In genomic region chrX:10190367-10190766, GRCh38 we compare ENCODE assay signal across 9 cellular contexts. TPM values are rescaled to one million over a fixed set of nuclear protein-coding genes. Genes with fewer than 3 reads are reported as not detected.
DNase-seq lines count a peak whose midpoint lies in the region; ATAC-seq and TF ChIP-seq lines count a peak whose summit lies in the region.
"Had no signal": no experiment of that assay in that cellular context is flagged by ENCODE, and none has a peak within 500 bp of the region (broad histone marks: within the 10 kb centered on the region; RNA-seq: fewer than 3 reads in every experiment).

No MANE protein-coding gene starts in this region.

- peak overlapping the region in 1 of 5 experiments; percentile 41 for H3K27ac Mint-ChIP-seq in brain
- H3K27ac Mint-ChIP-seq in activated naive CD8-positive, alpha-beta T cell treated with anti-CD3 and anti-CD28 coated beads, Interleukin-2, amount 50 U/mL, for 24 hours, result no peak overlapping the region
- H3K27ac Mint-ChIP-seq in activated CD4-positive, alpha-beta T cell treated with anti-CD3 and anti-CD28 coated beads, Interleukin-2, amount 10 ng/mL, durations not matched to agents 24 days and 14 days, result no peak overlapping the region

- peaks cover 13% of the 10 kb centered on the region for H3K4me1 Mint-ChIP-seq in brain
- peaks cover 4% of the 10 kb centered on the region for H3K4me1 Mint-ChIP-seq in activated naive CD8-positive, alpha-beta T cell treated with anti-CD3 and anti-CD28 coated beads, Interleukin-2, amount 50 U/mL, for 24 hours
- H3K4me1 Mint-ChIP-seq in activated CD4-positive, alpha-beta T cell treated with anti-CD3 and anti-CD28 coated beads, Interleukin-2, amount 10 ng/mL, durations not matched to agents 24 days and 14 days, result peaks cover 2% of the 10 kb centered on the region

- DNase-seq in Daoy (ENCODE audit: low read depth) (peak; percentile 66), NCI-H748 (lab: John Stamatoyannopoulos, UW; ENCODE audit: unreplicated experiment) (peak; percentile 85), kidney epithelial cell (ENCODE audit: low read depth) (no peak)
- no peak for DNase-seq in activated naive CD8-positive, alpha-beta T cell treated with anti-CD3 and anti-CD28 coated beads, Interleukin-2, amount 50 U/mL, for 24 hours
- no peak for DNase-seq in activated CD4-positive, alpha-beta T cell treated with anti-CD3 and anti-CD28 coated beads, Interleukin-2, amount 10 ng/mL, durations not matched to agents 24 days and 14 days

- H3K4me3 ChIP-seq in kidney epithelial cell (ENCODE audit: low read depth, low read length), result no peak overlapping the region
- H3K4me3 ChIP-seq: SK-N-MC had no signal

- no peaks in the 10 kb centered on the region for H3K36me3 ChIP-seq in kidney epithelial cell (ENCODE audit: control insufficient read depth, insufficient read depth, low read length)

- H3K4me3 Mint-ChIP-seq in brain, result no peak overlapping the region
- no peak overlapping the region for H3K4me3 Mint-ChIP-seq in activated naive CD8-positive, alpha-beta T cell treated with anti-CD3 and anti-CD28 coated beads, Interleukin-2, amount 50 U/mL, for 24 hours
- no peak overlapping the region for H3K4me3 Mint-ChIP-seq in activated CD4-positive, alpha-beta T cell treated with anti-CD3 and anti-CD28 coated beads, Interleukin-2, amount 10 ng/mL, durations not matched to agents 24 days and 14 days

- ATAC-seq in HG03280 (IDR thresholded peaks at IDR 0.05; ENCODE audit: unreplicated experiment) (peak; percentile 64), GM19023 (IDR thresholded peaks at IDR 0.05; ENCODE audit: unreplicated experiment) (no peak)
- no peak for ATAC-seq in activated naive CD8-positive, alpha-beta T cell treated with anti-CD3 and anti-CD28 coated beads, Interleukin-2, amount 50 U/mL, for 24 hours

- peaks cover 11% of the 10 kb centered on the region for H3K27me3 Mint-ChIP-seq in brain
- peaks cover 2% of the 10 kb centered on the region for H3K27me3 Mint-ChIP-seq in activated naive CD8-positive, alpha-beta T cell treated with anti-CD3 and anti-CD28 coated beads, Interleukin-2, amount 50 U/mL, for 24 hours
- H3K27me3 Mint-ChIP-seq in activated CD4-positive, alpha-beta T cell treated with anti-CD3 and anti-CD28 coated beads, Interleukin-2, amount 10 ng/mL, durations not matched to agents 24 days and 14 days, result peaks cover 2% of the 10 kb centered on the region

- TF ChIP-seq CTCF in brain (conservative IDR thresholded peaks at IDR 0.05) (peak; percentile 68), kidney epithelial cell (IDR thresholded peaks at IDR 0.05; ENCODE audit: insufficient read depth, low read length, poor library complexity, severe bottlenecking) (peak; percentile 46)

- peaks cover 31% of the 10 kb centered on the region for H3K36me3 Mint-ChIP-seq in brain
- H3K36me3 Mint-ChIP-seq in activated naive CD8-positive, alpha-beta T cell treated with anti-CD3 and anti-CD28 coated beads, Interleukin-2, amount 50 U/mL, for 24 hours (ENCODE audit: low read depth), result no peaks in the 10 kb centered on the region
- H3K36me3 Mint-ChIP-seq in activated CD4-positive, alpha-beta T cell treated with anti-CD3 and anti-CD28 coated beads, Interleukin-2, amount 10 ng/mL, durations not matched to agents 24 days and 14 days (ENCODE audit: low read depth), result no peaks in the 10 kb centered on the region

- peaks cover 0 to 6% (median 0%) of the 10 kb centered on the region in 5 experiments for H3K9me3 Mint-ChIP-seq in brain
- no peaks in the 10 kb centered on the region for H3K9me3 Mint-ChIP-seq in activated naive CD8-positive, alpha-beta T cell treated with anti-CD3 and anti-CD28 coated beads, Interleukin-2, amount 50 U/mL, for 24 hours
- H3K9me3 Mint-ChIP-seq in activated CD4-positive, alpha-beta T cell treated with anti-CD3 and anti-CD28 coated beads, Interleukin-2, amount 10 ng/mL, durations not matched to agents 24 days and 14 days, result no peaks in the 10 kb centered on the region

- H3K27me3 ChIP-seq in kidney epithelial cell (ENCODE audit: control insufficient read depth, insufficient read depth, low read length), result no peaks in the 10 kb centered on the region

- intact Hi-C loops in activated CD4-positive, alpha-beta T cell treated with anti-CD3 and anti-CD28 coated beads, Interleukin-2, amount 10 ng/mL, durations not matched to agents 24 days and 14 days (cut with micrococcal nuclease), result loop anchor here (1.0 to 5.0 kb wide), 2 partner anchors 427 to 532 kb away; no protein-coding TSS in a partner anchor

RNA-seq across cellular contexts. Expression of gene CLCN4, which starts 33.6 kb away (rescaled TPM):
- 4.2 and 8.8 TPM in 2 replicates for total RNA-seq in Daoy (2014; rRNA removed; shearing (Covaris generic))
- 22.2 TPM for polyA plus RNA-seq in brain (ENCODE audit: insufficient read depth, low read depth, low replicate concordance)
- 6.8 and 7.3 TPM in 2 replicates for total RNA-seq in kidney epithelial cell
- total RNA-seq in activated CD4-positive, alpha-beta T cell treated with anti-CD3 and anti-CD28 coated beads, Interleukin-2, amount 10 ng/mL, durations not matched to agents 24 days and 14 days, result not detected in 2 replicates

Comparison
In these comparisons a context has a peak if more than half of its experiments do, and no peak if none do; other contexts are left out.
1. DNase-seq: peak in Daoy (single experiment) and NCI-H748 (single experiment); none in kidney epithelial cell (single experiment), activated naive CD8-positive, alpha-beta T cell treated with anti-CD3 and anti-CD28 coated beads, Interleukin-2, amount 50 U/mL, for 24 hours (single experiment) and activated CD4-positive, alpha-beta T cell treated with anti-CD3 and anti-CD28 coated beads, Interleukin-2, amount 10 ng/mL, durations not matched to agents 24 days and 14 days (single experiment).